14 cellular contexts compared by ENCODE assay signal in genomic region chr7:6380310-6381095, GRCh38. TPM values are rescaled to one million over a fixed set of nuclear protein-coding genes. Genes with fewer than 3 reads are reported as not detected.
DNase-seq lines count a peak whose midpoint lies in the region; ATAC-seq, FAIRE-seq and TF ChIP-seq lines count a peak whose summit lies in the region.
"Had no signal": no experiment of that assay in that cellular context is flagged by ENCODE, and none has a peak within 500 bp of the region (broad histone marks: within the 10 kb centered on the region; RNA-seq: fewer than 3 reads in every experiment).

No MANE protein-coding gene starts in this region.

- no peak for DNase-seq in CD4-positive, alpha-beta memory T cell
- DNase-seq in osteocyte (ENCODE audit: extremely low spot score, unreplicated experiment): no peak
- DNase-seq in upper lobe of right lung: no peak
- DNase-seq in GM12892 (ENCODE audit: insufficient read length): no peak
- no peak for DNase-seq in nucleus accumbens (lab: John Stamatoyannopoulos, UW)
- DNase-seq in Peyer's patch: no peak
- DNase-seq: activated CD4-positive, CD25-positive, alpha-beta regulatory T cell treated with anti-CD3 and anti-CD28 coated beads, Interleukin-2, amount 50 U/mL, for 72 hours; DMS153; IMR-90; lower lobe of right lung; NCI-H2029 had no signal

- CTCF ChIA-PET in CD4-positive, alpha-beta memory T cell (lab: Charles Lee; ENCODE audit: partially characterized antibody): interaction anchor here (1.1 kb wide), 1 partner anchor 14 kb away, joined by 3 read pairs; no protein-coding TSS in a partner anchor

- H3K27ac Mint-ChIP-seq in CD4-positive, alpha-beta memory T cell: peak overlapping the region; percentile 8 to 86 (median 60)
- H3K27ac Mint-ChIP-seq in IgD-negative memory B cell (peak overlapping the region; percentile 47 to 73 (median 60)), brain (peak overlapping the region in 3 of 5 experiments; percentile 22 to 42 (median 26)), osteocyte (ENCODE audit: unreplicated experiment) (peak overlapping the region; percentile 75)

- ATAC-seq in upper lobe of right lung: no peak
- ATAC-seq: lower lobe of right lung had no signal

- peaks cover 0 to 30% of the 10 kb centered on the region in 2 donors for H3K36me3 Mint-ChIP-seq in CD4-positive, alpha-beta memory T cell
- H3K36me3 Mint-ChIP-seq in IgD-negative memory B cell: peaks cover 2% of the 10 kb centered on the region
- peaks cover 39% of the 10 kb centered on the region for H3K36me3 Mint-ChIP-seq in brain
- peaks cover 6% of the 10 kb centered on the region for H3K36me3 Mint-ChIP-seq in osteocyte (ENCODE audit: unreplicated experiment)

- no peaks in the 10 kb centered on the region for H3K27me3 ChIP-seq in CD4-positive, alpha-beta memory T cell (ENCODE audit: insufficient read depth, low read length)
- H3K27me3 ChIP-seq in upper lobe of right lung (no peaks in the 10 kb centered on the region), Peyer's patch (no peaks in the 10 kb centered on the region)

- peaks cover 82% of the 10 kb centered on the region for H3K4me1 ChIP-seq in CD4-positive, alpha-beta memory T cell (ENCODE audit: insufficient read depth, low read length)
- H3K4me1 ChIP-seq in upper lobe of right lung: peaks cover 84% of the 10 kb centered on the region
- H3K4me1 ChIP-seq in Peyer's patch: peaks cover 4 to 87% (median 17%) of the 10 kb centered on the region in 4 donors

- TF ChIP-seq POLR2A in GM12892 (IDR thresholded peaks at IDR 0.05; ENCODE audit: low read depth, low read length): no peak
- TF ChIP-seq POLR2A in Peyer's patch (IDR thresholded peaks at IDR 0.05): no peak

- TF ChIP-seq CTCF in brain (conservative IDR thresholded peaks at IDR 0.05): no peak
- TF ChIP-seq CTCF in osteocyte (IDR thresholded peaks at IDR 0.05): no peak
- no peak for TF ChIP-seq CTCF in upper lobe of right lung (IDR thresholded peaks at IDR 0.05)
- TF ChIP-seq CTCF in Peyer's patch (IDR thresholded peaks at IDR 0.05): no peak

- H3K4me1 Mint-ChIP-seq in CD4-positive, alpha-beta memory T cell: peaks cover 56 to 84% (median 72%) of the 10 kb centered on the region in 4 donors
- H3K4me1 Mint-ChIP-seq in IgD-negative memory B cell: peaks cover 58 to 67% (median 65%) of the 10 kb centered on the region in 3 donors
- H3K4me1 Mint-ChIP-seq in brain: peaks cover 82% of the 10 kb centered on the region
- peaks cover 82% of the 10 kb centered on the region for H3K4me1 Mint-ChIP-seq in osteocyte (ENCODE audit: unreplicated experiment)

- peak overlapping the region in 6 of 8 donors; percentile 9 to 64 (median 44) for H3K4me3 Mint-ChIP-seq in CD4-positive, alpha-beta memory T cell
- H3K4me3 Mint-ChIP-seq in IgD-negative memory B cell (peak overlapping the region in 2 of 4 donors; percentile 3 to 66), brain (peak overlapping the region in 1 of 5 experiments; percentile 26), osteocyte (ENCODE audit: unreplicated experiment) (no peak overlapping the region)

- no peaks in the 10 kb centered on the region for H3K9me3 ChIP-seq in CD4-positive, alpha-beta memory T cell (ENCODE audit: control insufficient read depth in 1 of 2, low read length in 2 of 2)
- H3K9me3 ChIP-seq in upper lobe of right lung (no peaks in the 10 kb centered on the region), Peyer's patch (no peaks in the 10 kb centered on the region)
- H3K9me3 ChIP-seq: lower lobe of right lung had no signal

- H3K4me3 ChIP-seq in CD4-positive, alpha-beta memory T cell (ENCODE audit: low read length in 2 of 2): no peak overlapping the region
- no peak overlapping the region for H3K4me3 ChIP-seq in upper lobe of right lung
- no peak overlapping the region for H3K4me3 ChIP-seq in Peyer's patch
- H3K4me3 ChIP-seq: lower lobe of right lung had no signal

- POLR2A ChIA-PET in CD4-positive, alpha-beta memory T cell (lab: Charles Lee; ENCODE audit: partially characterized antibody): interaction anchor here (0.6 to 0.7 kb wide), 2 partner anchors 10 to 53 kb away, joined by 3 to 5 read pairs; no protein-coding TSS in a partner anchor

- H3K27me3 Mint-ChIP-seq in CD4-positive, alpha-beta memory T cell: no peaks in the 10 kb centered on the region
- H3K27me3 Mint-ChIP-seq in IgD-negative memory B cell: no peaks in the 10 kb centered on the region
- H3K27me3 Mint-ChIP-seq in brain: peaks cover 3% of the 10 kb centered on the region
- H3K27me3 Mint-ChIP-seq in osteocyte (ENCODE audit: unreplicated experiment): no peaks in the 10 kb centered on the region

- no peak overlapping the region for H3K27ac ChIP-seq in CD4-positive, alpha-beta memory T cell (ENCODE audit: low read depth, low read length)
- H3K27ac ChIP-seq in upper lobe of right lung (no peak overlapping the region), Peyer's patch (peak overlapping the region in 1 of 4 donors; percentile 31)
- H3K27ac ChIP-seq: lower lobe of right lung had no signal

- no peaks in the 10 kb centered on the region for H3K36me3 ChIP-seq in CD4-positive, alpha-beta memory T cell (ENCODE audit: insufficient read depth, low read length)
- H3K36me3 ChIP-seq in upper lobe of right lung (peaks cover 9% of the 10 kb centered on the region), Peyer's patch (peaks cover 0 to 7% (median 0%) of the 10 kb centered on the region in 3 donors)

- no peaks in the 10 kb centered on the region for H3K9me3 Mint-ChIP-seq in CD4-positive, alpha-beta memory T cell
- peaks cover 0 to 1% (median 0%) of the 10 kb centered on the region in 3 donors for H3K9me3 Mint-ChIP-seq in IgD-negative memory B cell
- H3K9me3 Mint-ChIP-seq in brain: no peaks in the 10 kb centered on the region
- no peaks in the 10 kb centered on the region for H3K9me3 Mint-ChIP-seq in osteocyte (ENCODE audit: unreplicated experiment)

- FAIRE-seq in GM12892 (lab: Jason Lieb, UNC): no peak
- FAIRE-seq: endothelial cell of umbilical vein had no signal

- intact Hi-C loops in CD4-positive, alpha-beta memory T cell (cut with micrococcal nuclease): no loop called here
- intact Hi-C loops in upper lobe of right lung (cut with DNase I): no loop called here

RNA-seq across cellular contexts. Expression of gene RAC1, which starts 6.2 kb away (rescaled TPM):
- total RNA-seq in CD4-positive, alpha-beta memory T cell: 10 to 100 TPM; 85.5 to 94.3 TPM
- 100 to 1,000 TPM; 187 to 283 TPM for polyA plus RNA-seq in CD4-positive, alpha-beta memory T cell
- polyA plus RNA-seq in IgD-negative memory B cell: 150 TPM
- polyA plus RNA-seq in brain (ENCODE audit: insufficient read depth, low read depth, low replicate concordance): 328 TPM
- total RNA-seq in osteocyte: 267 and 270 TPM in 2 replicates
- 255 TPM for total RNA-seq in upper lobe of right lung
- polyA plus RNA-seq in GM12892 (2012; ENCODE audit: missing spikeins): 103 TPM
- total RNA-seq in Peyer's patch: 100 to 1,000 TPM; 104 to 201 (median 186) TPM

RNA-seq across cellular contexts. Expression of gene FAM220A, which starts 31.7 kb away (rescaled TPM):
- 10 to 100 TPM; 17.0 to 18.1 TPM for total RNA-seq in CD4-positive, alpha-beta memory T cell
- polyA plus RNA-seq in CD4-positive, alpha-beta memory T cell: 1 to 10 TPM; 2.6 to 4.7 TPM
- 7.8 TPM for polyA plus RNA-seq in IgD-negative memory B cell
- polyA plus RNA-seq in brain (ENCODE audit: insufficient read depth, low read depth, low replicate concordance): 19.6 TPM
- total RNA-seq in osteocyte: 23.0 and 27.7 TPM in 2 replicates
- 10.7 TPM for total RNA-seq in upper lobe of right lung
- 13.6 TPM for polyA plus RNA-seq in GM12892 (2012; ENCODE audit: missing spikeins)
- 1 to 10 TPM; 2.5 to 7.5 (median 6.2) TPM for total RNA-seq in Peyer's patch
